11 cellular contexts compared by ENCODE assay signal in the genomic region with DNA sequence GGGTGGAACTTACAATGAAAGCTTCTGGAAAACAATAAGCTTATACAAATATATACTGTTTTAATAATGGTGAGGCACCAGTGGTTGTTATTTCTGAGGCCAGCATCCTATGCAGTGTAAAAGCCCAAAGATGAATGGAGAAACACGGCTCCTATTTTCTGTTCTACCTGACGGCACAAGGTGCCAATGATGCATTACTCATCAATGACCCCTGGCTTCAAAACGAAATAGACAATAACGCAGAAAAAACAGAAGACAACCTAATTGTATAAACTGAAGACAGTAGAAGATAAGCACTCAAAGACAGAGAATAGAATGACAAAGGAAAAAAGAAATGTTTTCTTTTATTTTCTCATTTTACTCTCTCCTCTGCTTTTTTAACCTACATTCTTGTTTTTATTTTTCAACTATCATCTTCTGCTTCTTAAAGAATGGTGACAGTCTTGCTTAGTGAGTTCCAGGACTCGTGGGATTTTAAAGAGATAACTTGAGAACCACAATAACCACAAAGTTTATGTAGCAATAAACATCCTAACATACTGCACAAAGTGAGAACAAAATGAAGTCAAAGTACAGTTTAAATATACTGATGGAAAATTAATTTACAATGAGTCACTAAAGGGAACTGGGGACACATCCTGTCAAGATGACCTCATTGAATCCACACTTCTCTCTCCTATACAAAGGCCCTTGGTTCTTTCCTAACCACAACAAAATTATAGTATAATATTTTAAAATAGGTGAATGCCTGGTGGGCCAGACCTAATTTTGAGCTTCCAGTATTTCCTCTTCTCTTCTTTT.
DNase-seq lines count a peak whose midpoint lies in the region; ATAC-seq, FAIRE-seq and TF ChIP-seq lines count a peak whose summit lies in the region.
"Had no signal": no experiment of that assay in that cellular context is flagged by ENCODE, and none has a peak within 500 bp of the region (broad histone marks: within the 10 kb centered on the region; RNA-seq: fewer than 3 reads in every experiment).

No MANE protein-coding gene starts in this region.

- H3K36me3 Mint-ChIP-seq in activated T-cell treated with anti-CD3 and anti-CD28 coated beads, Interleukin-2, amount 50 U/mL, for 72 hours (ENCODE audit: insufficient read depth in 2 of 2): no peaks in the 10 kb centered on the region
- H3K36me3 Mint-ChIP-seq: CD4-positive, alpha-beta memory T cell had no signal

- no peak for FAIRE-seq in GM12892 (lab: Jason Lieb, UNC)

- peak; percentile 32 to 46 for ATAC-seq in activated T-cell treated with anti-CD3 and anti-CD28 coated beads, Interleukin-2, amount 50 U/mL, for 72 hours (replicated peaks in 1 of 2)
- ATAC-seq in GM18868 (IDR thresholded peaks at IDR 0.05; ENCODE audit: unreplicated experiment): no peak
- no peak for ATAC-seq in HG03469 (IDR thresholded peaks at IDR 0.05; ENCODE audit: unreplicated experiment)

- peaks cover 5% of the 10 kb centered on the region for H3K27me3 Mint-ChIP-seq in activated T-cell treated with anti-CD3 and anti-CD28 coated beads, Interleukin-2, amount 50 U/mL, for 72 hours (ENCODE audit: low read depth)

- H3K4me3 ChIP-seq in foreskin fibroblast (ENCODE audit: low read depth in 1 of 2, low read length in 2 of 2): no peak overlapping the region

- no peak for TF ChIP-seq CTCF in foreskin fibroblast (IDR thresholded peaks at IDR 0.05; ENCODE audit: low read depth, low read length)

- no peaks in the 10 kb centered on the region for H3K9me3 Mint-ChIP-seq in activated T-cell treated with anti-CD3 and anti-CD28 coated beads, Interleukin-2, amount 50 U/mL, for 72 hours
- H3K9me3 Mint-ChIP-seq: activated T-helper 1 cell treated with anti-CD3 and anti-CD28 coated beads, Interleukin-12 subunit alpha, Interleukin-12 subunit beta, Interleukin-2, Interleukin-4 antibody, amounts not matched to agents 30 ng/mL and 10 ng/mL and 1 ng/mL, durations not matched to agents 14 hours and 24 hours and 36 hours had no signal

- no peak overlapping the region for H3K4me3 Mint-ChIP-seq in activated T-cell treated with anti-CD3 and anti-CD28 coated beads, Interleukin-2, amount 50 U/mL, for 72 hours
- H3K4me3 Mint-ChIP-seq: activated T-helper 1 cell treated with anti-CD3 and anti-CD28 coated beads, Interleukin-12 subunit alpha, Interleukin-12 subunit beta, Interleukin-2, Interleukin-4 antibody, amounts not matched to agents 30 ng/mL and 10 ng/mL and 1 ng/mL, durations not matched to agents 14 hours and 24 hours and 36 hours had no signal

- no peak for TF ChIP-seq POLR2A in GM12892 (IDR thresholded peaks at IDR 0.05; ENCODE audit: low read depth, low read length)

- no peak for DNase-seq in activated T-cell treated with anti-CD3 and anti-CD28 coated beads, Interleukin-2, amount 50 U/mL, for 72 hours
- no peak for DNase-seq in activated T-cell treated with anti-CD3 and anti-CD28 coated beads, Interleukin-2, amount 50 U/mL, for 1 hour
- DNase-seq in SW 1271 (lab: John Stamatoyannopoulos, UW) (peak; percentile 63 to 95), foreskin fibroblast (peak; percentile 80 to 89), GM12892 (ENCODE audit: insufficient read length) (no peak), GOT3 (lab: John Stamatoyannopoulos, UW) (no peak)
- DNase-seq: NCI-H2171 treated with DMSO at 0.1 percent for 48 hours had no signal

- no peak overlapping the region for H3K27ac Mint-ChIP-seq in activated T-cell treated with anti-CD3 and anti-CD28 coated beads, Interleukin-2, amount 50 U/mL, for 72 hours
- H3K27ac Mint-ChIP-seq: activated T-helper 1 cell treated with anti-CD3 and anti-CD28 coated beads, Interleukin-12 subunit alpha, Interleukin-12 subunit beta, Interleukin-2, Interleukin-4 antibody, amounts not matched to agents 30 ng/mL and 10 ng/mL and 1 ng/mL, durations not matched to agents 14 hours and 24 hours and 36 hours had no signal

- peaks cover 32% of the 10 kb centered on the region for H3K4me1 Mint-ChIP-seq in activated T-cell treated with anti-CD3 and anti-CD28 coated beads, Interleukin-2, amount 50 U/mL, for 72 hours (ENCODE audit: low read depth)

Comparison
In these comparisons a context has a peak if more than half of its experiments do, and no peak if none do; other contexts are left out.
1. ATAC-seq: peak in activated T-cell treated with anti-CD3 and anti-CD28 coated beads, Interleukin-2, amount 50 U/mL, for 72 hours (2 of 2); none in GM18868 (single experiment) and HG03469 (single experiment).
2. DNase-seq: peak in SW 1271 (2 of 2) and foreskin fibroblast (2 of 2); none in activated T-cell treated with anti-CD3 and anti-CD28 coated beads, Interleukin-2, amount 50 U/mL, for 72 hours (0 of 2), activated T-cell treated with anti-CD3 and anti-CD28 coated beads, Interleukin-2, amount 50 U/mL, for 1 hour (single experiment), GM12892 (single experiment) and GOT3 (single experiment).